13 cellular contexts compared by ENCODE assay signal in genomic region chr6:41655706-41656668, GRCh38. TPM values are rescaled to one million over a fixed set of nuclear protein-coding genes. Genes with fewer than 3 reads are reported as not detected.
DNase-seq lines count a peak whose midpoint lies in the region; ATAC-seq, FAIRE-seq and TF ChIP-seq lines count a peak whose summit lies in the region.
"Had no signal": no experiment of that assay in that cellular context is flagged by ENCODE, and none has a peak within 500 bp of the region (broad histone marks: within the 10 kb centered on the region; RNA-seq: fewer than 3 reads in every experiment).

No MANE protein-coding gene starts in this region.

- TF ChIP-seq POLR2A in HepG2 (IDR thresholded peaks at IDR 0.05; ENCODE audit: insufficient read depth in 1 of 2, low read depth in 2 of 2, low read length in 2 of 2), result no peak

- no peaks in the 10 kb centered on the region for H3K36me3 ChIP-seq in heart right ventricle
- H3K36me3 ChIP-seq in right atrium auricular region, result no peaks in the 10 kb centered on the region
- no peaks in the 10 kb centered on the region for H3K36me3 ChIP-seq in HepG2 (replicated peaks in 1 of 2; ENCODE audit: control insufficient read depth in 1 of 2, insufficient read depth in 2 of 2, low read length in 2 of 2)
- H3K36me3 ChIP-seq in aorta (ENCODE audit: control insufficient read depth in 1 of 2, insufficient read depth in 2 of 2, low read length in 1 of 2), result no peaks in the 10 kb centered on the region

- peaks cover 11% of the 10 kb centered on the region for H3K36me3 Mint-ChIP-seq in brain
- H3K36me3 Mint-ChIP-seq: activated naive CD4-positive, alpha-beta T cell treated with anti-CD3 and anti-CD28 coated beads, Interleukin-2, amount 10 ng/mL, durations not matched to agents 7 days and 5 days had no signal

- H3K4me3 ChIP-seq in heart right ventricle, result no peak overlapping the region
- no peak overlapping the region for H3K4me3 ChIP-seq in right atrium auricular region
- H3K4me3 ChIP-seq in HepG2 (replicated peaks in 1 of 3; ENCODE audit: insufficient read depth in 1 of 3, low read depth in 2 of 3, low read length in 3 of 3), result peak overlapping the region in 1 of 3 experiments; percentile 43; a peak in 2 of 6 replicates
- no peak overlapping the region for H3K4me3 ChIP-seq in aorta (ENCODE audit: low read length in 2 of 2)

- no peaks in the 10 kb centered on the region for H4K20me1 ChIP-seq in HepG2 (ENCODE audit: insufficient read depth, low read length)

- in situ Hi-C loops in HepG2 (cut with HindIII; ENCODE audit: extremely low pct_ligation_motif_present, low pct_unique_long_range_greater_than_20kb), result no loop called here

- POLR2A ChIA-PET in HepG2 (lab: Yijun Ruan, JAX), result no interaction called here

- H3K9ac ChIP-seq in HepG2 (ENCODE audit: insufficient read depth, low read depth, low read length), result no peak overlapping the region

- H3K9me3 ChIP-seq in heart right ventricle (no peaks in the 10 kb centered on the region), right atrium auricular region (no peaks in the 10 kb centered on the region), HepG2 (ENCODE audit: low read length) (no peaks in the 10 kb centered on the region), aorta (ENCODE audit: control insufficient read depth, low read length) (no peaks in the 10 kb centered on the region)

- intact Hi-C loops in heart right ventricle (cut with DNase I), result no loop called here
- intact Hi-C loops in HepG2 (cut with micrococcal nuclease; ENCODE audit: unreplicated experiment), result no loop called here
- intact Hi-C loops in aorta (cut with DNase I), result no loop called here

- ATAC-seq in heart right ventricle, result peak in 7 of 8 donors; percentile 9 to 76 (median 64)
- peak; percentile 34 for ATAC-seq in HepG2
- ATAC-seq in aorta (ENCODE audit: low FRiP score), result no peak
- no peak for ATAC-seq in GM18868 (IDR thresholded peaks at IDR 0.05; ENCODE audit: unreplicated experiment)
- ATAC-seq: stimulated activated naive CD8-positive, alpha-beta T cell treated with anti-CD3 and anti-CD28 coated beads, Interleukin-15, amount 100 ng/mL, for 72 hours had no signal

- TF ChIP-seq CTCF in heart right ventricle (IDR thresholded peaks at IDR 0.05), result no peak
- no peak for TF ChIP-seq CTCF in right atrium auricular region (IDR thresholded peaks at IDR 0.05)
- no peak for TF ChIP-seq CTCF in brain (conservative IDR thresholded peaks at IDR 0.05)
- TF ChIP-seq CTCF in HepG2 (CRISPR knock-in tag; IDR thresholded peaks at IDR 0.05), result no peak

- DNase-seq in heart right ventricle (no peak), right atrium auricular region (ENCODE audit: low spot score) (no peak), HepG2 (ENCODE audit: low spot score) (no peak), aorta (peak; percentile 34 to 43), SK-N-DZ (ENCODE audit: low spot score) (no peak), T1000 (lab: John Stamatoyannopoulos, UW) (no peak)
- DNase-seq: activated naive CD4-positive, alpha-beta T cell treated with anti-CD3 and anti-CD28 coated beads, Interleukin-2, amount 10 ng/mL, durations not matched to agents 7 days and 5 days; Karpas-422; NCI-H345; stimulated activated CD4-positive, alpha-beta T cell treated with anti-CD3 and anti-CD28 coated beads, Interleukin-2, amount 100 ng/mL, for 24 hours; stimulated activated naive CD8-positive, alpha-beta T cell treated with anti-CD3 and anti-CD28 coated beads, Interleukin-15, amount 100 ng/mL, for 72 hours had no signal

- CTCF ChIA-PET in HepG2 (lab: Yijun Ruan, JAX; ENCODE audit: low intra/inter-chr PET ratio, low total read pairs), result no interaction called here

- no peaks in the 10 kb centered on the region for H3K9me3 Mint-ChIP-seq in brain
- H3K9me3 Mint-ChIP-seq: activated naive CD4-positive, alpha-beta T cell treated with anti-CD3 and anti-CD28 coated beads, Interleukin-2, amount 10 ng/mL, durations not matched to agents 7 days and 5 days; stimulated activated naive CD8-positive, alpha-beta T cell treated with anti-CD3 and anti-CD28 coated beads, Interleukin-15, amount 100 ng/mL, for 72 hours had no signal

- peak overlapping the region; percentile 54 for H3K4me2 ChIP-seq in HepG2 (ENCODE audit: low read depth, low read length)

- peaks cover 0 to 16% (median 7%) of the 10 kb centered on the region in 9 donors for H3K4me1 ChIP-seq in heart right ventricle
- peaks cover 0 to 7% of the 10 kb centered on the region in 2 donors for H3K4me1 ChIP-seq in right atrium auricular region
- peaks cover 31% of the 10 kb centered on the region for H3K4me1 ChIP-seq in HepG2 (ENCODE audit: insufficient read depth, low read length)
- no peaks in the 10 kb centered on the region for H3K4me1 ChIP-seq in aorta (ENCODE audit: control insufficient read depth in 1 of 2, insufficient read depth in 2 of 2, low read length in 2 of 2)

- no peak for TF ChIP-seq RAD21 in HepG2 (CRISPR knock-in tag; IDR thresholded peaks at IDR 0.05)

- no TSS peak for BruUV-seq in HepG2 (replicated peaks; lab: Mats Ljungman, UMichigan)

- no peaks in the 10 kb centered on the region for H3K79me2 ChIP-seq in HepG2 (ENCODE audit: insufficient read depth, low read length)

- FAIRE-seq in HepG2 (lab: Jason Lieb, UNC), result no peak

- H3K27ac Mint-ChIP-seq in brain, result peak overlapping the region in 3 of 5 experiments; percentile 67 to 80 (median 71)
- H3K27ac Mint-ChIP-seq: activated naive CD4-positive, alpha-beta T cell treated with anti-CD3 and anti-CD28 coated beads, Interleukin-2, amount 10 ng/mL, durations not matched to agents 7 days and 5 days; stimulated activated naive CD8-positive, alpha-beta T cell treated with anti-CD3 and anti-CD28 coated beads, Interleukin-15, amount 100 ng/mL, for 72 hours had no signal

- peak overlapping the region in 2 of 5 experiments; percentile 1 to 18 for H3K4me3 Mint-ChIP-seq in brain
- H3K4me3 Mint-ChIP-seq: activated naive CD4-positive, alpha-beta T cell treated with anti-CD3 and anti-CD28 coated beads, Interleukin-2, amount 10 ng/mL, durations not matched to agents 7 days and 5 days; stimulated activated naive CD8-positive, alpha-beta T cell treated with anti-CD3 and anti-CD28 coated beads, Interleukin-15, amount 100 ng/mL, for 72 hours had no signal

- no peak for TF ChIP-seq EP300 in HepG2 (IDR thresholded peaks at IDR 0.05; ENCODE audit: low read depth in 2 of 2, low read length in 2 of 2)
- no peak for TF ChIP-seq EP300 in HepG2 (CRISPR knock-in tag; IDR thresholded peaks at IDR 0.05; ENCODE audit: borderline replicate concordance)

- H3K4me1 Mint-ChIP-seq in brain, result peaks cover 45% of the 10 kb centered on the region
- H3K4me1 Mint-ChIP-seq: activated naive CD4-positive, alpha-beta T cell treated with anti-CD3 and anti-CD28 coated beads, Interleukin-2, amount 10 ng/mL, durations not matched to agents 7 days and 5 days; stimulated activated naive CD8-positive, alpha-beta T cell treated with anti-CD3 and anti-CD28 coated beads, Interleukin-15, amount 100 ng/mL, for 72 hours had no signal

- peaks cover 0 to 12% (median 0%) of the 10 kb centered on the region in 7 donors for H3K27me3 ChIP-seq in heart right ventricle
- H3K27me3 ChIP-seq in right atrium auricular region, result no peaks in the 10 kb centered on the region
- peaks cover 2 to 57% of the 10 kb centered on the region in 2 experiments; a peak in 4 of 5 replicates for H3K27me3 ChIP-seq in HepG2 (ENCODE audit: control insufficient read depth in 1 of 2, insufficient read depth in 2 of 2, low read length in 2 of 2)
- no peaks in the 10 kb centered on the region for H3K27me3 ChIP-seq in aorta (ENCODE audit: control insufficient read depth in 1 of 2, insufficient read depth in 2 of 2, low read length in 1 of 2)

- WGBS in heart right ventricle, 2 donors, result 56 to 59% methylated on average over 22 of the region's 22 CpGs
- 29% methylated on average over 22 of the region's 22 CpGs for WGBS in HepG2 (ENCODE audit: low lambda C conversion rate)
- 65 to 72% methylated on average over 22 of the region's 22 CpGs for WGBS in aorta, 2 donors

- peaks cover 5% of the 10 kb centered on the region for H3K27me3 Mint-ChIP-seq in brain

- H3K27ac ChIP-seq in heart right ventricle (no peak overlapping the region), right atrium auricular region (no peak overlapping the region), HepG2 (ENCODE audit: extremely low read length, insufficient read depth, low read length) (no peak overlapping the region), aorta (ENCODE audit: low read depth in 1 of 2, low read length in 2 of 2) (no peak overlapping the region)

- no peak overlapping the region for H2AFZ ChIP-seq in HepG2 (ENCODE audit: low read length)

RNA-seq across cellular contexts. Expression of gene MDFI, which starts 17.7 kb away (rescaled TPM):
- total RNA-seq in heart right ventricle (1 to 10 TPM in 6 of 10 donors, under 1 TPM in 4; 0.34 to 2.7 (median 1.2) TPM), right atrium auricular region (10 to 100 TPM in 1 of 2 donors, 1 to 10 TPM in 1; 1.5 to 12.3 TPM), HepG2 (2016; rRNA removed; fragmentation: Illumina TruSeq; extraction: Trizol) (not detected in 2 replicates), aorta (10 to 100 TPM in 1 of 2 donors, 1 to 10 TPM in 1; 9.3 to 22.3 TPM)
- polyA plus RNA-seq in heart right ventricle (1 to 10 TPM; 1.2 to 4.4 TPM), brain (ENCODE audit: insufficient read depth, low read depth, low replicate concordance) (3.8 TPM), HepG2 (2011; rRNA removed) (0.28 and 0.30 TPM in 2 replicates), aorta (1 to 10 TPM in 1 of 2 donors, under 1 TPM in 1; 0.13 to 5.4 TPM)
- total RNA-seq in HepG2 (2016; cell fraction: cytosol; rRNA removed; fragmentation: Illumina TruSeq; extraction: Trizol; ENCODE audit: low read depth), result not detected in 2 replicates
- total RNA-seq in HepG2 (2016; cell fraction: insoluble cytoplasmic fraction; rRNA removed; fragmentation: Illumina TruSeq; extraction: Trizol), result not detected in 2 replicates
- total RNA-seq in HepG2 (2016; cell fraction: membrane; rRNA removed; fragmentation: Illumina TruSeq; extraction: Trizol), result not detected in 2 replicates
- not detected in 2 replicates for total RNA-seq in HepG2 (2016; cell fraction: nucleus; rRNA removed; fragmentation: Illumina TruSeq; extraction: Trizol)
- 0.38 and 0.42 TPM in 2 replicates for polyA plus RNA-seq in HepG2 (2011; cell fraction: cytosol; rRNA removed)
- polyA plus RNA-seq in HepG2 (2011; cell fraction: nucleus; rRNA removed), result 0.23 and 0.29 TPM in 2 replicates
- 0.19 TPM in 1 of 2 replicates, not detected in the other for polyA plus RNA-seq in HepG2 (2012)
- polyA plus RNA-seq in HepG2 (2016; cell fraction: cytosol; fragmentation: Illumina TruSeq; extraction: Trizol; ENCODE audit: low read depth), result 0.57 TPM in 1 of 2 replicates, not detected in the other
- not detected in 2 replicates for polyA plus RNA-seq in HepG2 (2016; cell fraction: insoluble cytoplasmic fraction; fragmentation: Illumina TruSeq; extraction: Trizol; ENCODE audit: low read depth)
- not detected in 2 replicates for polyA plus RNA-seq in HepG2 (2016; cell fraction: membrane; fragmentation: Illumina TruSeq; extraction: Trizol; ENCODE audit: low read depth)
- not detected in 2 replicates for polyA plus RNA-seq in HepG2 (2016; cell fraction: nucleus; fragmentation: Illumina TruSeq; extraction: Trizol; ENCODE audit: insufficient read depth, low read depth)
- 0.18 TPM in 1 of 2 replicates, not detected in the other for polyA minus RNA-seq in HepG2 (2011; rRNA and poly(A)+ RNA removed; ENCODE audit: low replicate concordance)
- polyA minus RNA-seq in HepG2 (2011; cell fraction: cytosol; rRNA and poly(A)+ RNA removed), result not detected in 2 replicates
- polyA minus RNA-seq in HepG2 (2011; cell fraction: nucleus; rRNA and poly(A)+ RNA removed), result not detected in 2 replicates
- polyA plus RNA-seq in SK-N-DZ (2014; cell fraction: cytosol; rRNA removed), result 1.7 and 2.3 TPM in 2 replicates
- 3.1 and 5.5 TPM in 2 replicates for polyA plus RNA-seq in SK-N-DZ (2014; cell fraction: nucleus; rRNA removed)

Comparison
In these comparisons a context has a peak if more than half of its experiments do, and no peak if none do; other contexts are left out.
1. ATAC-seq: peak in heart right ventricle (7 of 8) and HepG2 (single experiment); none in aorta (single experiment) and GM18868 (single experiment).
2. DNase-seq: peak in aorta (2 of 2); none in heart right ventricle (0 of 2), right atrium auricular region (single experiment), HepG2 (single experiment), SK-N-DZ (single experiment) and T1000 (single experiment).